In genomic region chr10:38355997-38356926, GRCh38 we compare ENCODE assay signal across 8 cellular contexts.
A peak's percentile ranks its signal among the peaks of the same experiment; 100 is the strongest.
DNase-seq lines count a peak whose midpoint lies in the region; ATAC-seq and TF ChIP-seq lines count a peak whose summit lies in the region.
"Not testable (repeated sequence)": the region's sequence is repeated elsewhere in the genome, so short reads cannot be mapped to it uniquely, and the experiment has no call there.

No MANE protein-coding gene starts in this region.

- not testable (repeated sequence) for TF ChIP-seq CTCF in Caco-2 (IDR thresholded peaks at IDR 0.05; ENCODE audit: insufficient read depth in 1 of 2, low read depth in 1 of 2, low read length in 1 of 2, severe bottlenecking in 1 of 2, unreplicated experiment in 1 of 2)

- H3K4me1 ChIP-seq in Caco-2; endocrine pancreas (ENCODE audit: control insufficient read depth, insufficient read depth, low read length): not testable (repeated sequence)

- POLR2A ChIA-PET in Caco-2 (lab: Charles Lee), result not testable (repeated sequence)

- peak; percentile 99 for ATAC-seq in GM21390 (IDR thresholded peaks at IDR 0.05; ENCODE audit: unreplicated experiment)

- not testable (repeated sequence) for H3K36me3 ChIP-seq in Caco-2 (ENCODE audit: control insufficient read depth, insufficient read depth, low read length); endocrine pancreas (ENCODE audit: control insufficient read depth, insufficient read depth, low read length)

- peak overlapping the region; percentile 92 for H3K4me3 Mint-ChIP-seq in Caco-2 (ENCODE audit: unreplicated experiment)

- DNase-seq in Caco-2, result peak; percentile 81 to 87
- peak; percentile 66 for DNase-seq in HT-29 (ENCODE audit: low spot score)
- peak; percentile 6 for DNase-seq in NOMO-1 treated with dmso at 0.1 percent for 144 hours (lab: John Stamatoyannopoulos, UW; ENCODE audit: unreplicated experiment)
- DNase-seq in activated CD8-positive, alpha-beta memory T cell treated with anti-CD3 and anti-CD28 coated beads, Interleukin-2, amount 50 U/mL, for 24 hours (ENCODE audit: extremely low read depth), result peak; percentile 46
- DNase-seq in midbrain (lab: John Stamatoyannopoulos, UW), result peak; percentile 78
- DNase-seq in stimulated activated CD8-positive, alpha-beta memory T cell treated with anti-CD3 and anti-CD28 coated beads, Interleukin-12 subunit alpha, Interleukin-12 subunit beta, amount 100 ng/mL, for 4 hours (ENCODE audit: low read depth), result peak; percentile 63

- peaks cover 14% of the 10 kb centered on the region for H3K36me3 Mint-ChIP-seq in Caco-2 (ENCODE audit: insufficient read depth, unreplicated experiment)

- H3K27me3 ChIP-seq in Caco-2 (replicated peaks; ENCODE audit: control insufficient read depth, insufficient read depth, low read length); endocrine pancreas (ENCODE audit: control insufficient read depth, insufficient read depth, low read length): not testable (repeated sequence)

- H3K27me3 Mint-ChIP-seq in Caco-2 (ENCODE audit: insufficient read depth, unreplicated experiment), result not testable (repeated sequence)

- CTCF ChIA-PET in Caco-2 (lab: Charles Lee), result not testable (repeated sequence)

- H3K4me3 ChIP-seq in Caco-2 (ENCODE audit: low read depth, low read length), result peak overlapping the region; percentile 56
- peak overlapping the region; percentile 49 for H3K4me3 ChIP-seq in endocrine pancreas (ENCODE audit: control insufficient read depth, insufficient read depth, low read length)

- intact Hi-C loops in Caco-2 (cut with micrococcal nuclease; ENCODE audit: unreplicated experiment), result loop anchor here (10.0 kb wide), 1 partner anchor 261 kb away; the partner anchor contains the start of gene ZNF37A

- H3K9me3 Mint-ChIP-seq in Caco-2 (ENCODE audit: unreplicated experiment), result not testable (repeated sequence)

- peak overlapping the region; percentile 98 for H3K27ac Mint-ChIP-seq in Caco-2 (ENCODE audit: unreplicated experiment)

- H3K9me3 ChIP-seq in Caco-2; endocrine pancreas (ENCODE audit: control insufficient read depth, low read length): not testable (repeated sequence)

- not testable (repeated sequence) for H3K4me1 Mint-ChIP-seq in Caco-2 (ENCODE audit: low read depth, unreplicated experiment)

- peak overlapping the region; percentile 38 for H3K9ac ChIP-seq in endocrine pancreas (ENCODE audit: control insufficient read depth, insufficient read depth, low read length)

- TSS peak; percentile 70 for BruUV-seq in Caco-2 (replicated peaks; lab: Mats Ljungman, UMichigan)

Comparison
In these comparisons a context has a peak if more than half of its experiments do, and no peak if none do; other contexts are left out.
1. Peak in every context shown above with its lines: DNase-seq, ATAC-seq and H3K4me3 ChIP-seq.
2. DNase-seq: peak in every context shown above with its lines; median percentile 84 in Caco-2; 78 in midbrain; 66 in HT-29; 63 in stimulated activated CD8-positive, alpha-beta memory T cell treated with anti-CD3 and anti-CD28 coated beads, Interleukin-12 subunit alpha, Interleukin-12 subunit beta, amount 100 ng/mL, for 4 hours; 46 in activated CD8-positive, alpha-beta memory T cell treated with anti-CD3 and anti-CD28 coated beads, Interleukin-2, amount 50 U/mL, for 24 hours; 6 in NOMO-1 treated with dmso at 0.1 percent for 144 hours.